Comparison of ENCODE assay signal across 1 cellular context in the genomic region with DNA sequence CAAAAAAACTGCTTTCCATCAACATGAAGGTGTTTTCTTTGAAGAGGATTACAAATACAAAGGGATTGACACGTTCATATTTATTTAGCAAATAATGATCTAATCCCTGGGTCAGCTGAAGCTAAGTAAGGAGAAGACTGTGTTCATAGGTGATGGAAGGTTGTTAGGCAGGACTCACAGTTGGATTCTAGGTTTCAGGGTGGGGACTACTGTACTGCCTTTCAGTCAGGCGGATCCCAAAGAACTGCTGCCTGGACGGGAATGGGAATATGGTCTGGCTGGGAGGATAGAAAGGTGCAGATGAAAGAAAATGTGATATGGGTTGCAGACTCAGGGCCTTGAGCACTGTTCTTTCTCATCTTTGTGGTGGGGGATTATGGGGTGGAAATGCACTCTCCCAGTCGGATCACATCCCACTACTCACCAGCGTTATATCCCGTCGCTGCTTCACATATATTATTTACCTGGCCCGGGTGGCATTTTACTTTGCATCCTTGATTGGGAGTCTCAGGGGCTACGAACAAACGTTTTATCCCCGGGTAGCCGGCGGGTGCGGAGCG.
TF ChIP-seq lines count a peak whose summit lies in the region.

No MANE protein-coding gene starts in this region.

TF ChIP-seq in H1, 55 proteins besides CTCF, POLR2A, EP300 and RAD21:
- TF ChIP-seq EZH2 (IDR thresholded peaks at IDR 0.05; ENCODE audit: low read depth, low read length, severe bottlenecking): peak; percentile 40
